ENCODE assay signal across 26 cellular contexts in genomic region chr20:5522422-5522821, GRCh38.
"Had no signal": no experiment of that assay in that cellular context is flagged by ENCODE, and none has a peak within 500 bp of the region (broad histone marks: within the 10 kb centered on the region; RNA-seq: fewer than 3 reads in every experiment).

No MANE protein-coding gene starts in this region.

- H3K4me1 ChIP-seq: ascending aorta, breast epithelium, colonic mucosa had no signal

- DNase-seq: activated CD4-positive, alpha-beta memory T cell treated with anti-CD3 and anti-CD28 coated beads for 36 hours; activated CD4-positive, alpha-beta T cell treated with anti-CD3 and anti-CD28 coated beads for 36 hours; activated CD4-positive, alpha-beta T cell treated with anti-CD3 and anti-CD28 coated beads, Interleukin-2, amount 10 ng/mL, durations not matched to agents 24 days and 14 days; activated CD4-positive, CD25-positive, alpha-beta regulatory T cell; activated CD4-positive, CD25-positive, alpha-beta regulatory T cell treated with anti-CD3 and anti-CD28 coated beads, Interleukin-2, amount 50 U/mL, for 72 hours; activated CD8-positive, alpha-beta memory T cell treated with anti-CD3 and anti-CD28 coated beads, Interleukin-2, amount 10 ng/mL, durations not matched to agents 7 days and 5 days; activated CD8-positive, alpha-beta memory T cell treated with anti-CD3 and anti-CD28 coated beads, Interleukin-2, amount 50 U/mL, for 4 hours; activated CD8-positive, alpha-beta T cell treated with anti-CD3 and anti-CD28 coated beads, Interleukin-2, amount 10 ng/mL, durations not matched to agents 7 days and 5 days; activated effector memory CD4-positive, alpha-beta T cell treated with anti-CD3 and anti-CD28 coated beads, Interleukin-2, amount 50 U/mL, for 16 hours; activated naive CD4-positive, alpha-beta T cell treated with anti-CD3 and anti-CD28 coated beads for 36 hours; activated naive CD8-positive, alpha-beta T cell treated with anti-CD3 and anti-CD28 coated beads, Interleukin-2, amount 10 ng/mL, durations not matched to agents 7 days and 5 days; activated T-cell treated with anti-CD3 and anti-CD28 coated beads, Interleukin-2, amount 50 U/mL, for 1 hour; activated T-cell treated with anti-CD3 and anti-CD28 coated beads, Interleukin-2, amount 50 U/mL, for 48 hours; central memory CD4-positive, alpha-beta T cell; cerebellar nuclear complex; colonic mucosa; dorsolateral prefrontal cortex; effector memory CD4-positive, alpha-beta T cell; endodermal cell; foreskin fibroblast; T-helper 2 cell had no signal

- ATAC-seq: activated CD4-positive, alpha-beta T cell treated with anti-CD3 and anti-CD28 coated beads for 36 hours; activated CD8-positive, alpha-beta memory T cell treated with anti-CD3 and anti-CD28 coated beads, Interleukin-2, amount 10 ng/mL, durations not matched to agents 7 days and 5 days; activated CD8-positive, alpha-beta T cell treated with anti-CD3 and anti-CD28 coated beads, Interleukin-2, amount 10 ng/mL, durations not matched to agents 7 days and 5 days; esophagus mucosa had no signal

- H3K36me3 ChIP-seq: ascending aorta, breast epithelium, cardiac muscle cell, colonic mucosa had no signal

- H3K27ac ChIP-seq: ascending aorta, breast epithelium, cardiac muscle cell, colonic mucosa, dorsolateral prefrontal cortex had no signal

- H3K27me3 ChIP-seq: ascending aorta, breast epithelium, cardiac muscle cell, colonic mucosa, dorsolateral prefrontal cortex had no signal

- FAIRE-seq: frontal cortex had no signal

- H3K4me3 ChIP-seq: ascending aorta, breast epithelium, cardiac muscle cell, colonic mucosa, dorsolateral prefrontal cortex had no signal

- H3K9me3 ChIP-seq: ascending aorta, breast epithelium, colonic mucosa had no signal
